In the genomic region with DNA sequence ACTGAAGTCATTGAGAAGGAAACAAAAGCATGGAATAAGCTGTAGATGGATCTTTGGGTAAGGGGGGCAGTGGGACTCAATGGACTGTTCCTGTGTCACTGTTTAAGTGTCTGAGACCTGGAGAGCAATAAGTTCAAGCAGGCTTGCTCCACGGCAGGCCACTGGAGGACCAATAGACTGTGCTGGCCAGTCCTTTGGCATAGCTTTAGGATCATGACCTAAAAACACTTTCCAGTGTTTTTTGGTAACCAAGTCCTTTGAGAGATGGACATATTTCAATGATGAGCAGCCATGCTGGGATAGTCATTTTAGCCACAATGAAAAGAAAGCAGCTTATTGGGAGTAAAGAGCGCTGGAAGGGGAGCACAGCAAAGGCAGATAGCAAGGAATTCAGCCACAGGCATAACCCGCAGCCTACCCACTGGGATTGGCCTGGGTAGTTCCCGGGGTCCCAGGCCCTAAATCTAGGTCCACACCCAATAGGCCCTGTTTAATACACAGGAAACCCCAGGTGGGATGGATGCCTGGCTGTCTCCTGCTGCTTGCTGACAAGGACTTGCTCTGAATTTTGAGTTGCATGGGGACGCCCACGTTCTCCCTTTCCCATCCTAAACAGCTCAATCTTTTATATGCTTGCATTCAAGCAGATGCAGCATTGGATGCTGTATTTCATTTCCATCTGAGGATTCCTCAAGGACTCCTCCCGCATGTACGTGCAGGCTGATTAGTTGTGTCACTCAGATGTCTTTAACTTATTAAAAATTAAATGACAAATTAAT, we compare ENCODE assay signal across 24 cellular contexts.
"Had no signal": no experiment of that assay in that cellular context is flagged by ENCODE, and none has a peak within 500 bp of the region (broad histone marks: within the 10 kb centered on the region; RNA-seq: fewer than 3 reads in every experiment).

No MANE protein-coding gene starts in this region.

- H3K9ac ChIP-seq: neural progenitor cell had no signal

- H3K27ac ChIP-seq: neural progenitor cell, pancreas, prostate gland, thoracic aorta, thyroid gland, upper lobe of left lung, vagina had no signal

- H3K27me3 ChIP-seq: neural progenitor cell, pancreas, sigmoid colon, thyroid gland, tibial nerve, upper lobe of left lung, vagina had no signal

- DNase-seq: naive thymus-derived CD4-positive, alpha-beta T cell; natural killer cell; occipital lobe; pancreas; right cardiac atrium; sigmoid colon; stimulated activated CD4-positive, alpha-beta T cell treated with anti-CD3 and anti-CD28 coated beads, Interleukin-15, amount 100 ng/mL, for 24 hours; stimulated activated CD4-positive, alpha-beta T cell treated with anti-CD3 and anti-CD28 coated beads, Interleukin-2, amount 100 ng/mL, for 24 hours; stimulated activated CD4-positive, alpha-beta T cell treated with anti-CD3 and anti-CD28 coated beads, Interleukin-2, amount 100 ng/mL, for 48 hours; stimulated activated CD4-positive, alpha-beta T cell treated with anti-CD3 and anti-CD28 coated beads, Interleukin-4, amount 100 ng/mL, for 24 hours; stimulated activated naive CD4-positive, alpha-beta T cell; stimulated activated naive CD8-positive, alpha-beta T cell treated with anti-CD3 and anti-CD28 coated beads, Interleukin-15, amount 100 ng/mL, for 72 hours; stimulated activated naive CD8-positive, alpha-beta T cell treated with anti-CD3 and anti-CD28 coated beads, Interleukin-15, Interleukin-2, amounts not matched to agents 100 U/mL and 50 U/mL, for 24 hours; thyroid gland; trophoblast cell; upper lobe of left lung had no signal

- H3K4me1 ChIP-seq: neural progenitor cell, pancreas, prostate gland, thyroid gland, upper lobe of left lung, vagina had no signal

- ATAC-seq: naive thymus-derived CD4-positive, alpha-beta T cell; natural killer cell; pancreas; right cardiac atrium; stimulated activated memory B cell treated with anti-CD40 and anti-IgM and Interleukin-4, amounts not matched to agents 10 μg/mL and 1 μg/mL and 100 μg/mL, for 72 hours; stimulated activated naive CD8-positive, alpha-beta T cell treated with anti-CD3 and anti-CD28 coated beads, Interleukin-15, amount 100 ng/mL, for 72 hours had no signal

- H3K4me2 ChIP-seq: neural progenitor cell had no signal

- H2AFZ ChIP-seq: neural progenitor cell had no signal

- H3K4me3 ChIP-seq: neural progenitor cell, pancreas, prostate gland, sigmoid colon, thoracic aorta, thyroid gland, tibial nerve, upper lobe of left lung, vagina had no signal

- H3K9me3 ChIP-seq: pancreas, prostate gland, sigmoid colon, thoracic aorta, thyroid gland, tibial nerve, upper lobe of left lung, vagina had no signal

- FAIRE-seq: pancreas, small intestine, urothelium cell line had no signal

- H3K36me3 ChIP-seq: neural progenitor cell, pancreas, prostate gland, thyroid gland, tibial nerve, upper lobe of left lung, vagina had no signal
